In genomic region chr22:20875296-20875695, GRCh38 we compare ENCODE assay signal across 20 cellular contexts.
"Had no signal": no experiment of that assay in that cellular context is flagged by ENCODE, and none has a peak within 500 bp of the region (broad histone marks: within the 10 kb centered on the region; RNA-seq: fewer than 3 reads in every experiment).

No MANE protein-coding gene starts in this region.

- FAIRE-seq: endometrium, frontal cortex had no signal

- H3K9me3 ChIP-seq: heart left ventricle, neutrophil, sigmoid colon, suprapubic skin, tibial artery, upper lobe of left lung, vagina had no signal

- H3K27me3 Mint-ChIP-seq: naive B cell had no signal

- H3K4me1 ChIP-seq: heart left ventricle, sigmoid colon, suprapubic skin, tibial artery, upper lobe of left lung, vagina had no signal

- H3K27ac ChIP-seq: heart left ventricle, neutrophil, sigmoid colon, skin epidermis, suprapubic skin, tibial artery, upper lobe of left lung, vagina had no signal

- ATAC-seq: esophagus mucosa; heart left ventricle; left colon; left ventricle myocardium superior; stimulated activated naive CD8-positive, alpha-beta T cell treated with anti-CD3 and anti-CD28 coated beads, Interleukin-15, Interleukin-2, amounts not matched to agents 100 U/mL and 50 U/mL, for 24 hours had no signal

- H3K27me3 ChIP-seq: heart left ventricle, neutrophil, sigmoid colon, suprapubic skin, tibial artery, upper lobe of left lung, vagina had no signal

- H3K36me3 Mint-ChIP-seq: naive B cell had no signal

- H3K27ac Mint-ChIP-seq: nephron had no signal

- H3K4me1 Mint-ChIP-seq: nephron had no signal

- H3K4me3 Mint-ChIP-seq: naive B cell, nephron had no signal

- DNase-seq: effector memory CD4-positive, alpha-beta T cell; heart left ventricle; hippocampal formation; left colon; left ventricle myocardium superior; mesenchymal stem cell; naive B cell; sigmoid colon; stimulated activated naive CD8-positive, alpha-beta T cell treated with anti-CD3 and anti-CD28 coated beads, Interleukin-15, Interleukin-2, amounts not matched to agents 100 U/mL and 50 U/mL, for 24 hours; tibial artery; upper lobe of left lung had no signal

- H3K9me3 Mint-ChIP-seq: naive B cell, nephron had no signal

- H3K4me3 ChIP-seq: heart left ventricle, lung, sigmoid colon, skin epidermis, suprapubic skin, tibial artery, upper lobe of left lung, vagina had no signal
